In the genomic region with DNA sequence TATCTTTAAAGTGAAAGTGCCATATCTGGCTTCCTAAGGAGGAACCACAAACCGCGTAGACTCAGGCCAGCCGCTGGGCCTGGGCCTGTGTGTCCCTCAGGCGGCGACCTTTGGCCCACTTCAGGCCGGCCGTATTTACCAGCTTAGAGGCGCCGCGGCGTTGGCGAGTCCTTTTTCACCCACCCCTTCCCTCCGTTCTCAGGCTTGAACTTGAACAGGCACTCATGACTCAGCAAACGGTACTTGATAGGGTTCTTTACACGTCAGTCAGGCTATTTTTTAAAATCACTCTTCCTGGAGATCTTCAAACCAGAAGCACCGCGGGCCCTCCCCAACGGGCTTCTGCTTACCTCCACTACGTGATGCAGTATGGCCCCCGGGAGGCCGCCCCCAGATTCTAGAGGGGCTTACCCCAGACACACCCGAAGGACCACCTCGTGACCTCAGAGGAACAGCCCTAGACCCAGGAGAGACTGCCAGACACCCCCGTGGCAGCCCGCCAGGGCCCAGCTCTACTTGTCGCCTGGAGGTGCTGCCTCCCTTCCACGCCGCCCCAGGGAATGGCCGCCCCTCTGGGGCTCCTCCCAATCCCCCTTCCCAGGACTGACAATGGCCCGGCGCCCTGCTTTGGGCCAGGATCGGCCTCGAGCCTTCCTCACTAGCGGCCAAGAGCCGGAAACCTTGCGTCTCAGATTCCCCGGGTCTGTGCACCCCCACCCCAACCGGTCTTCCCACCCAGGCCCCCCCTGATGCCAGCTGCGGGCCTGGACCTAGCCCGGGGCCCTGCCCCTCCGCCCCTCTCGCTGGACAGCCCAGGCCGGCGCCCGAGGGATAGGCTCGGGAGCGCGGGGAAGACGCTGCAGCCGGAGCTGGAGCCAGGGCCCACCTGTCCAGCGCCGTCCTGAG, we compare ENCODE assay signal across 1 cellular context.
TF ChIP-seq lines count a peak whose summit lies in the region.

No MANE protein-coding gene starts in this region.

TF ChIP-seq in HepG2, 621 proteins besides CTCF, POLR2A, EP300 and RAD21 (continued from another document and continues in another):
- TF ChIP-seq TIGD3 (CRISPR knock-in tag; IDR thresholded peaks at IDR 0.05; ENCODE audit: borderline replicate concordance) (no peak), CREB1 (IDR thresholded peaks at IDR 0.05) (no peak), CREB1 (CRISPR knock-in tag; IDR thresholded peaks at IDR 0.05) (peak; percentile 54), ZHX2 (IDR thresholded peaks at IDR 0.05; ENCODE audit: low read depth) (peak; percentile 14; the same call in 1 of the 2 replicates), ZHX2 (CRISPR knock-in tag; IDR thresholded peaks at IDR 0.05; ENCODE audit: borderline replicate concordance) (no peak), ZNF614 (CRISPR knock-in tag; IDR thresholded peaks at IDR 0.05; ENCODE audit: borderline replicate concordance) (peak; percentile 59; the same call in 1 of the 2 replicates), RORA (CRISPR knock-in tag; IDR thresholded peaks at IDR 0.05) (no peak), ZNF430 (CRISPR knock-in tag; IDR thresholded peaks at IDR 0.05) (0 out of 2 replicates have a peak, but pooled peaks have one; percentile 36), MAFK (conservative IDR thresholded peaks at IDR 0.05 in 1 of 2, IDR thresholded peaks at IDR 0.05 in 1 of 2; ENCODE audit: low read length in 2 of 2) (peak; percentile 82 to 84), ZNF850 (CRISPR knock-in tag; conservative IDR thresholded peaks at IDR 0.05) (no peak), ZNF414 (CRISPR knock-in tag; IDR thresholded peaks at IDR 0.05) (0 out of 2 replicates have a peak, but pooled peaks have one; percentile 30), ZNF768 (CRISPR knock-in tag; IDR thresholded peaks at IDR 0.05) (peak; percentile 40; the same call in 1 of the 2 replicates), AHR (CRISPR knock-in tag; IDR thresholded peaks at IDR 0.05) (0 out of 2 replicates have a peak, but pooled peaks have one; percentile 34), MIER3 (CRISPR knock-in tag; IDR thresholded peaks at IDR 0.05; ENCODE audit: borderline replicate concordance) (peak; percentile 81; the same call in 1 of the 2 replicates), PHF8 (CRISPR knock-in tag; IDR thresholded peaks at IDR 0.05) (peak; percentile 61), MYPOP (CRISPR knock-in tag; IDR thresholded peaks at IDR 0.05) (0 out of 2 replicates have a peak, but pooled peaks have one; percentile 37), E2F1 (CRISPR knock-in tag; IDR thresholded peaks at IDR 0.05) (no peak), ZNF550 (CRISPR knock-in tag; IDR thresholded peaks at IDR 0.05; ENCODE audit: borderline replicate concordance) (no peak), RARA (CRISPR knock-in tag; IDR thresholded peaks at IDR 0.05) (peak; percentile 78), ZBTB20 (CRISPR knock-in tag; IDR thresholded peaks at IDR 0.05; ENCODE audit: borderline replicate concordance, low read depth) (0 out of 2 replicates have a peak, but pooled peaks have one; percentile 57), NFYC (CRISPR knock-in tag; IDR thresholded peaks at IDR 0.05) (peak; percentile 16; the same call in 1 of the 2 replicates), DNMT1 (CRISPR knock-in tag; IDR thresholded peaks at IDR 0.05) (no peak), MLX (CRISPR knock-in tag; IDR thresholded peaks at IDR 0.05) (0 out of 2 replicates have a peak, but pooled peaks have one; percentile 21), ZNF572 (CRISPR knock-in tag; IDR thresholded peaks at IDR 0.05) (no peak)
- TF ChIP-seq, protein P1, sequence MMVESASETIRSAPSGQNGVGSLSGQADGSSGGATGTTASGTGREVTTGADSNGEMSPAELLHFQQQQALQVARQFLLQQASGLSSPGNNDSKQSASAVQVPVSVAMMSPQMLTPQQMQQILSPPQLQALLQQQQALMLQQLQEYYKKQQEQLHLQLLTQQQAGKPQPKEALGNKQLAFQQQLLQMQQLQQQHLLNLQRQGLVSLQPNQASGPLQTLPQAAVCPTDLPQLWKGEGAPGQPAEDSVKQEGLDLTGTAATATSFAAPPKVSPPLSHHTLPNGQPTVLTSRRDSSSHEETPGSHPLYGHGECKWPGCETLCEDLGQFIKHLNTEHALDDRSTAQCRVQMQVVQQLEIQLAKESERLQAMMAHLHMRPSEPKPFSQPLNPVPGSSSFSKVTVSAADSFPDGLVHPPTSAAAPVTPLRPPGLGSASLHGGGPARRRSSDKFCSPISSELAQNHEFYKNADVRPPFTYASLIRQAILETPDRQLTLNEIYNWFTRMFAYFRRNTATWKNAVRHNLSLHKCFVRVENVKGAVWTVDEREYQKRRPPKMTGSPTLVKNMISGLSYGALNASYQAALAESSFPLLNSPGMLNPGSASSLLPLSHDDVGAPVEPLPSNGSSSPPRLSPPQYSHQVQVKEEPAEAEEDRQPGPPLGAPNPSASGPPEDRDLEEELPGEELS (CRISPR knock-in tag; IDR thresholded peaks at IDR 0.05) = 0 out of 2 replicates have a peak, but pooled peaks have one; percentile 30
- TF ChIP-seq, protein P2, sequence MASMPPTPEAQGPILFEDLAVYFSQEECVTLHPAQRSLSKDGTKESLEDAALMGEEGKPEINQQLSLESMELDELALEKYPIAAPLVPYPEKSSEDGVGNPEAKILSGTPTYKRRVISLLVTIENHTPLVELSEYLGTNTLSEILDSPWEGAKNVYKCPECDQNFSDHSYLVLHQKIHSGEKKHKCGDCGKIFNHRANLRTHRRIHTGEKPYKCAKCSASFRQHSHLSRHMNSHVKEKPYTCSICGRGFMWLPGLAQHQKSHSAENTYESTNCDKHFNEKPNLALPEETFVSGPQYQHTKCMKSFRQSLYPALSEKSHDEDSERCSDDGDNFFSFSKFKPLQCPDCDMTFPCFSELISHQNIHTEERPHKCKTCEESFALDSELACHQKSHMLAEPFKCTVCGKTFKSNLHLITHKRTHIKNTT (CRISPR knock-in tag; IDR thresholded peaks at IDR 0.05) = no peak
- TF ChIP-seq, protein P3, sequence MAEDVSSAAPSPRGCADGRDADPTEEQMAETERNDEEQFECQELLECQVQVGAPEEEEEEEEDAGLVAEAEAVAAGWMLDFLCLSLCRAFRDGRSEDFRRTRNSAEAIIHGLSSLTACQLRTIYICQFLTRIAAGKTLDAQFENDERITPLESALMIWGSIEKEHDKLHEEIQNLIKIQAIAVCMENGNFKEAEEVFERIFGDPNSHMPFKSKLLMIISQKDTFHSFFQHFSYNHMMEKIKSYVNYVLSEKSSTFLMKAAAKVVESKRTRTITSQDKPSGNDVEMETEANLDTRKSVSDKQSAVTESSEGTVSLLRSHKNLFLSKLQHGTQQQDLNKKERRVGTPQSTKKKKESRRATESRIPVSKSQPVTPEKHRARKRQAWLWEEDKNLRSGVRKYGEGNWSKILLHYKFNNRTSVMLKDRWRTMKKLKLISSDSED (CRISPR knock-in tag; IDR thresholded peaks at IDR 0.05) = no peak
- TF ChIP-seq, protein P4, sequence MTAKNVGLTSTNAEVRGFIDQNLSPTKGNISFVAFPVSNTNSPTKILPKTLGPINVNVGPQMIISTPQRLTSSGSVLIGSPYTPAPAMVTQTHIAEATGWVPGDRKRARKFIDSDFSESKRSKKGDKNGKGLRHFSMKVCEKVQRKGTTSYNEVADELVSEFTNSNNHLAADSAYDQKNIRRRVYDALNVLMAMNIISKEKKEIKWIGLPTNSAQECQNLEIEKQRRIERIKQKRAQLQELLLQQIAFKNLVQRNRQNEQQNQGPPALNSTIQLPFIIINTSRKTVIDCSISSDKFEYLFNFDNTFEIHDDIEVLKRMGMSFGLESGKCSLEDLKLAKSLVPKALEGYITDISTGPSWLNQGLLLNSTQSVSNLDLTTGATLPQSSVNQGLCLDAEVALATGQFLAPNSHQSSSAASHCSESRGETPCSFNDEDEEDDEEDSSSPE (CRISPR knock-in tag; IDR thresholded peaks at IDR 0.05) = peak; percentile 13; the same call in 1 of the 2 replicates
